ENCODE assay signal across 28 cellular contexts in the genomic region with DNA sequence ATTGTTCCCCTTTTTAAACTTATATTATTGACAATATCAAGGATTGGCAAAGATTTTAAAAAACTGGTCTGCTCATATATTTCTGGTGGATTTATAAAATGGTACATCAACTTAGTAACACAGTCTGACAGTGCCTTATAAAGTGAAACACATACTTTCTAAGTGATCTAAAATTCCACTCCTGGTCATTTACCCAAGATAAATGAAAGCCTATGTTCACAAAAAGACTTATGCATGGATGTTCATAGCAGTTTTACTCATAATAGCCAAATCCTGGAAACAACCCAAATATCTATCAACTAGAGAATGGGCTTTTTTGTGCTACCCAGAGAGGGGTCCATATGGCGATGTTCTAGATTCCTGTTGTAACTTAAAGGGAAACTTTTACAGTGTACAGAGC.
"Had no signal": no experiment of that assay in that cellular context is flagged by ENCODE, and none has a peak within 500 bp of the region (broad histone marks: within the 10 kb centered on the region; RNA-seq: fewer than 3 reads in every experiment).

No MANE protein-coding gene starts in this region.

- H3K27ac Mint-ChIP-seq: natural killer cell; nephron; neural progenitor cell; progenitor cell of endocrine pancreas; stimulated activated effector memory CD8-positive, alpha-beta T cell treated with anti-CD3 and anti-CD28 coated beads, Interleukin-12 subunit alpha, Interleukin-12 subunit beta, amount 100 ng/mL, for 72 hours; stimulated activated naive B cell treated with anti-CD40 and anti-IgM and Interleukin-4, amounts not matched to agents 10 μg/mL and 1 μg/mL and 100 μg/mL, for 72 hours; stimulated activated naive CD8-positive, alpha-beta T cell treated with anti-CD3 and anti-CD28 coated beads, Interleukin-15, Interleukin-2, amounts not matched to agents 100 ng/mL and 50 ng/mL, for 24 hours had no signal

- H3K4me1 ChIP-seq: neural progenitor cell, parathyroid adenoma, psoas muscle, right lobe of liver, sigmoid colon, stomach, thyroid gland, upper lobe of left lung, vagina had no signal

- H2AFZ ChIP-seq: neural progenitor cell, parathyroid adenoma had no signal

- H3K9me3 ChIP-seq: ovary, psoas muscle, right lobe of liver, sigmoid colon, stomach, thoracic aorta, thyroid gland, tibial nerve, upper lobe of left lung, vagina had no signal

- FAIRE-seq: urothelium cell line had no signal

- H3K79me2 ChIP-seq: parathyroid adenoma had no signal

- H3K4me3 Mint-ChIP-seq: natural killer cell; nephron; neural progenitor cell; stimulated activated effector memory CD8-positive, alpha-beta T cell treated with anti-CD3 and anti-CD28 coated beads, Interleukin-12 subunit alpha, Interleukin-12 subunit beta, amount 100 ng/mL, for 72 hours; stimulated activated naive B cell treated with anti-CD40 and anti-IgM and Interleukin-4, amounts not matched to agents 10 μg/mL and 1 μg/mL and 100 μg/mL, for 72 hours; stimulated activated naive CD8-positive, alpha-beta T cell treated with anti-CD3 and anti-CD28 coated beads, Interleukin-15, Interleukin-2, amounts not matched to agents 100 ng/mL and 50 ng/mL, for 24 hours had no signal

- H3K9me3 Mint-ChIP-seq: nephron; neural progenitor cell; stimulated activated naive B cell treated with anti-CD40 and anti-IgM and Interleukin-4, amounts not matched to agents 10 μg/mL and 1 μg/mL and 100 μg/mL, for 72 hours; stimulated activated naive CD8-positive, alpha-beta T cell treated with anti-CD3 and anti-CD28 coated beads, Interleukin-15, Interleukin-2, amounts not matched to agents 100 ng/mL and 50 ng/mL, for 24 hours had no signal

- ATAC-seq: natural killer cell; psoas muscle; right cardiac atrium; right lobe of liver; stimulated activated effector memory CD8-positive, alpha-beta T cell treated with anti-CD3 and anti-CD28 coated beads, Interleukin-12 subunit alpha, Interleukin-12 subunit beta, amount 100 ng/mL, for 72 hours; stimulated activated naive B cell treated with anti-CD40 and anti-IgM and Interleukin-4, amounts not matched to agents 10 μg/mL and 1 μg/mL and 100 μg/mL, for 72 hours had no signal

- H3K4me2 ChIP-seq: neural progenitor cell had no signal

- H3K36me3 Mint-ChIP-seq: natural killer cell; neural progenitor cell; stimulated activated effector memory CD8-positive, alpha-beta T cell treated with anti-CD3 and anti-CD28 coated beads, Interleukin-12 subunit alpha, Interleukin-12 subunit beta, amount 100 ng/mL, for 72 hours; stimulated activated naive B cell treated with anti-CD40 and anti-IgM and Interleukin-4, amounts not matched to agents 10 μg/mL and 1 μg/mL and 100 μg/mL, for 72 hours had no signal

- H3K27me3 Mint-ChIP-seq: progenitor cell of endocrine pancreas; stimulated activated naive B cell treated with anti-CD40 and anti-IgM and Interleukin-4, amounts not matched to agents 10 μg/mL and 1 μg/mL and 100 μg/mL, for 72 hours; stimulated activated naive CD8-positive, alpha-beta T cell treated with anti-CD3 and anti-CD28 coated beads, Interleukin-15, Interleukin-2, amounts not matched to agents 100 ng/mL and 50 ng/mL, for 24 hours had no signal

- H3K4me3 ChIP-seq: neural progenitor cell, ovary, psoas muscle, right lobe of liver, sigmoid colon, stomach, thoracic aorta, thyroid gland, tibial nerve, upper lobe of left lung, vagina had no signal

- DNase-seq: natural killer cell; ovary; posterior cingulate gyrus; right cardiac atrium; right lobe of liver; sigmoid colon; small intestine; stimulated activated CD4-positive, alpha-beta T cell treated with anti-CD3 and anti-CD28 coated beads, Interleukin-15, amount 100 ng/mL, for 24 hours; stimulated activated CD4-positive, alpha-beta T cell treated with anti-CD3 and anti-CD28 coated beads, Interleukin-2, amount 100 ng/mL, for 24 hours; stimulated activated CD4-positive, alpha-beta T cell treated with anti-CD3 and anti-CD28 coated beads, Interleukin-2, amount 100 ng/mL, for 48 hours; stimulated activated CD4-positive, alpha-beta T cell treated with anti-CD3 and anti-CD28 coated beads, Interleukin-4, amount 100 ng/mL, for 24 hours; stimulated activated naive B cell treated with anti-CD40 and anti-IgM and Interleukin-4, amounts not matched to agents 10 μg/mL and 1 μg/mL and 100 μg/mL, for 72 hours; stimulated activated naive CD4-positive, alpha-beta T cell treated with Interleukin-2 at 50 U/mL for 16 hours; stomach; thyroid gland; trophoblast cell; upper lobe of left lung had no signal

- H3K9ac ChIP-seq: neural progenitor cell, parathyroid adenoma had no signal

- H3K36me3 ChIP-seq: neural progenitor cell, ovary, right lobe of liver, sigmoid colon, stomach, thoracic aorta, thyroid gland, tibial nerve, upper lobe of left lung, vagina had no signal

- H3K27me3 ChIP-seq: neural progenitor cell, ovary, right lobe of liver, sigmoid colon, stomach, thyroid gland, tibial nerve, upper lobe of left lung, vagina had no signal

- H3K4me1 Mint-ChIP-seq: natural killer cell; nephron; neural progenitor cell; stimulated activated effector memory CD8-positive, alpha-beta T cell treated with anti-CD3 and anti-CD28 coated beads, Interleukin-12 subunit alpha, Interleukin-12 subunit beta, amount 100 ng/mL, for 72 hours; stimulated activated naive B cell treated with anti-CD40 and anti-IgM and Interleukin-4, amounts not matched to agents 10 μg/mL and 1 μg/mL and 100 μg/mL, for 72 hours had no signal

- H3K27ac ChIP-seq: neural progenitor cell, ovary, parathyroid adenoma, psoas muscle, right lobe of liver, sigmoid colon, stomach, thoracic aorta, thyroid gland, tibial nerve, upper lobe of left lung, vagina had no signal
